In genomic region chr10:72375585-72375984, GRCh38 we compare ENCODE assay signal across 11 cellular contexts. TPM values are rescaled to one million over a fixed set of nuclear protein-coding genes. Genes with fewer than 3 reads are reported as not detected.
DNase-seq lines count a peak whose midpoint lies in the region; ATAC-seq and TF ChIP-seq lines count a peak whose summit lies in the region.
"Had no signal": no experiment of that assay in that cellular context is flagged by ENCODE, and none has a peak within 500 bp of the region (broad histone marks: within the 10 kb centered on the region; RNA-seq: fewer than 3 reads in every experiment).

No MANE protein-coding gene starts in this region.

- no peak overlapping the region for H3K4me3 Mint-ChIP-seq in activated T-cell treated with anti-CD3 and anti-CD28 coated beads, Interleukin-2, amount 50 U/mL, for 72 hours
- H3K4me3 Mint-ChIP-seq in glutamatergic neuron (ENCODE audit: unreplicated experiment): no peak overlapping the region
- no peak overlapping the region for H3K4me3 Mint-ChIP-seq in CD8-positive, alpha-beta memory T cell
- H3K4me3 Mint-ChIP-seq: T-helper 2 cell treated with Interferon-gamma antibody and Interleukin-4, amounts not matched to agents 5 μg/mL and 100 μg/mL, for 36 hours had no signal

- CTCF ChIA-PET in BJ (lab: Yijun Ruan, JAX): interaction anchor here (1.0 to 4.6 kb wide), 6 partner anchors 9 to 684 kb away, joined by 3 to 19 read pairs (median 4); no protein-coding TSS in a partner anchor
- CTCF ChIA-PET in CD8-positive, alpha-beta memory T cell (lab: Charles Lee): interaction anchor here (0.6 to 3.3 kb wide), 2 partner anchors 11 kb away, joined by 3 to 18 read pairs; no protein-coding TSS in a partner anchor

- H3K27me3 Mint-ChIP-seq in activated T-cell treated with anti-CD3 and anti-CD28 coated beads, Interleukin-2, amount 50 U/mL, for 72 hours (ENCODE audit: low read depth): no peaks in the 10 kb centered on the region
- H3K27me3 Mint-ChIP-seq in glutamatergic neuron (ENCODE audit: unreplicated experiment): no peaks in the 10 kb centered on the region
- H3K27me3 Mint-ChIP-seq in CD8-positive, alpha-beta memory T cell: peaks cover 0 to under 1% of the 10 kb centered on the region in 2 donors

- 82% methylated on average over 4 of the region's 5 CpGs for WGBS in right lobe of liver (ENCODE audit: insufficient coverage, low coverage, low lambda C conversion rate, missing lambda C conversion rate)

- peaks cover 10% of the 10 kb centered on the region for H3K4me1 Mint-ChIP-seq in activated T-cell treated with anti-CD3 and anti-CD28 coated beads, Interleukin-2, amount 50 U/mL, for 72 hours (ENCODE audit: low read depth)
- no peaks in the 10 kb centered on the region for H3K4me1 Mint-ChIP-seq in glutamatergic neuron (ENCODE audit: low read depth, unreplicated experiment)
- peaks cover 4 to 12% (median 7%) of the 10 kb centered on the region in 3 donors for H3K4me1 Mint-ChIP-seq in CD8-positive, alpha-beta memory T cell

- no peaks in the 10 kb centered on the region for H3K9me3 Mint-ChIP-seq in activated T-cell treated with anti-CD3 and anti-CD28 coated beads, Interleukin-2, amount 50 U/mL, for 72 hours
- H3K9me3 Mint-ChIP-seq in glutamatergic neuron (ENCODE audit: unreplicated experiment): no peaks in the 10 kb centered on the region
- no peaks in the 10 kb centered on the region for H3K9me3 Mint-ChIP-seq in CD8-positive, alpha-beta memory T cell
- H3K9me3 Mint-ChIP-seq: T-helper 2 cell treated with Interferon-gamma antibody and Interleukin-4, amounts not matched to agents 5 μg/mL and 100 μg/mL, for 36 hours had no signal

- no peak overlapping the region for H3K4me3 ChIP-seq in BJ (ENCODE audit: low read depth, low read length)
- no peak overlapping the region for H3K4me3 ChIP-seq in HFF-Myc (replicated peaks; ENCODE audit: low read depth, low read length)
- H3K4me3 ChIP-seq in right lobe of liver: no peak overlapping the region
- no peak overlapping the region for H3K4me3 ChIP-seq in CD8-positive, alpha-beta memory T cell (ENCODE audit: low read length)

- peaks cover 0 to 1% of the 10 kb centered on the region in 2 donors for H3K36me3 Mint-ChIP-seq in activated T-cell treated with anti-CD3 and anti-CD28 coated beads, Interleukin-2, amount 50 U/mL, for 72 hours (ENCODE audit: insufficient read depth in 2 of 2)
- no peaks in the 10 kb centered on the region for H3K36me3 Mint-ChIP-seq in glutamatergic neuron (ENCODE audit: unreplicated experiment)
- peaks cover 4 to 18% (median 13%) of the 10 kb centered on the region in 3 donors for H3K36me3 Mint-ChIP-seq in CD8-positive, alpha-beta memory T cell

- H3K27ac Mint-ChIP-seq in activated T-cell treated with anti-CD3 and anti-CD28 coated beads, Interleukin-2, amount 50 U/mL, for 72 hours: no peak overlapping the region
- no peak overlapping the region for H3K27ac Mint-ChIP-seq in glutamatergic neuron (ENCODE audit: unreplicated experiment)
- H3K27ac Mint-ChIP-seq in CD8-positive, alpha-beta memory T cell: no peak overlapping the region
- H3K27ac Mint-ChIP-seq: T-helper 2 cell treated with Interferon-gamma antibody and Interleukin-4, amounts not matched to agents 5 μg/mL and 100 μg/mL, for 36 hours had no signal

- no peak for DNase-seq in BJ (ENCODE audit: low read depth)
- no peak for DNase-seq in HFF-Myc (ENCODE audit: extremely low read depth, low read depth)
- peak; percentile 30 for DNase-seq in amniotic epithelial cell (ENCODE audit: low read depth)
- no peak for DNase-seq in right lobe of liver
- no peak for DNase-seq in activated T-cell treated with anti-CD3 and anti-CD28 coated beads, Interleukin-2, amount 50 U/mL, for 72 hours
- DNase-seq in glutamatergic neuron: no peak
- no peak for DNase-seq in CD8-positive, alpha-beta memory T cell
- DNase-seq: activated effector memory CD4-positive, alpha-beta T cell treated with anti-CD3 and anti-CD28 coated beads, Interleukin-2, amount 50 U/mL, for 16 hours; mammary epithelial cell had no signal

- TF ChIP-seq CTCF in BJ (IDR thresholded peaks at IDR 0.05; ENCODE audit: insufficient read depth, low read depth, low read length): peak; percentile 21; the same call in 1 of the 2 replicates
- peak; percentile 24 for TF ChIP-seq CTCF in HFF-Myc (IDR thresholded peaks at IDR 0.05; ENCODE audit: low read depth, low read length, missing control alignments)
- TF ChIP-seq CTCF in right lobe of liver (IDR thresholded peaks at IDR 0.05): no peak
- TF ChIP-seq CTCF in glutamatergic neuron (IDR thresholded peaks at IDR 0.05; ENCODE audit: partially characterized antibody, unreplicated experiment): no peak

- no peaks in the 10 kb centered on the region for H3K9me3 ChIP-seq in right lobe of liver
- no peaks in the 10 kb centered on the region for H3K9me3 ChIP-seq in CD8-positive, alpha-beta memory T cell (ENCODE audit: low read length)

- intact Hi-C loops in right lobe of liver (cut with DNase I): no loop called here

- H3K36me3 ChIP-seq in BJ (ENCODE audit: control insufficient read depth, insufficient read depth, low read length) (no peaks in the 10 kb centered on the region; the same call in 1 of the 2 replicates), right lobe of liver (peaks cover 0 to 45% (median 9%) of the 10 kb centered on the region in 4 donors)
- H3K36me3 ChIP-seq in CD8-positive, alpha-beta memory T cell (ENCODE audit: insufficient read depth, low read length): no peaks in the 10 kb centered on the region

- ATAC-seq in right lobe of liver (peak; percentile 34 to 53 (median 48)), GM18873 (IDR thresholded peaks at IDR 0.05; ENCODE audit: low FRiP score, unreplicated experiment) (no peak)
- ATAC-seq in activated T-cell treated with anti-CD3 and anti-CD28 coated beads, Interleukin-2, amount 50 U/mL, for 72 hours (replicated peaks in 1 of 2): no peak

- no peak for TF ChIP-seq POLR2A in right lobe of liver (IDR thresholded peaks at IDR 0.05)

- POLR2A ChIA-PET in BJ (lab: Charles Lee): no interaction called here
- POLR2A ChIA-PET in CD8-positive, alpha-beta memory T cell (lab: Charles Lee): no interaction called here

- H3K27me3 ChIP-seq in BJ (ENCODE audit: control insufficient read depth, insufficient read depth, low read length) (no peaks in the 10 kb centered on the region), right lobe of liver (no peaks in the 10 kb centered on the region)
- H3K27me3 ChIP-seq in CD8-positive, alpha-beta memory T cell (ENCODE audit: insufficient read depth, low read length, poor library complexity, severe bottlenecking): no peaks in the 10 kb centered on the region

- H3K4me1 ChIP-seq in right lobe of liver: no peaks in the 10 kb centered on the region
- H3K4me1 ChIP-seq in CD8-positive, alpha-beta memory T cell (ENCODE audit: insufficient read depth, low read length): peaks cover 2% of the 10 kb centered on the region

- no peak overlapping the region for H3K27ac ChIP-seq in right lobe of liver
- no peak overlapping the region for H3K27ac ChIP-seq in CD8-positive, alpha-beta memory T cell (ENCODE audit: low read depth, low read length)

RNA-seq across cellular contexts. Expression of gene DNAJB12, which starts 20.9 kb away (rescaled TPM):
- 26.4 and 38.8 TPM in 2 replicates for polyA plus RNA-seq in BJ (2011; rRNA removed)
- polyA minus RNA-seq in BJ (2011; rRNA and poly(A)+ RNA removed): 25.6 and 25.9 TPM in 2 replicates
- 10 to 100 TPM; 16.6 to 22.1 (median 19.2) TPM for total RNA-seq in right lobe of liver
- 10 to 100 TPM; 24.1 to 25.2 TPM for total RNA-seq in activated T-cell treated with anti-CD3 and anti-CD28 coated beads, Interleukin-2, amount 50 U/mL, for 72 hours
- total RNA-seq in glutamatergic neuron (ENCODE audit: unreplicated experiment): 23.0 TPM
- 10 to 100 TPM; 29.4 to 30.4 TPM for total RNA-seq in CD8-positive, alpha-beta memory T cell
- 28.0 TPM for polyA plus RNA-seq in CD8-positive, alpha-beta memory T cell

Comparison
In these comparisons a context has a peak if more than half of its experiments do, and no peak if none do; other contexts are left out.
1. CTCF ChIP-seq: peak in BJ (single experiment) and HFF-Myc (single experiment); none in right lobe of liver (0 of 4) and glutamatergic neuron (single experiment).
2. ATAC-seq: peak in right lobe of liver (4 of 4); none in activated T-cell treated with anti-CD3 and anti-CD28 coated beads, Interleukin-2, amount 50 U/mL, for 72 hours (0 of 2) and GM18873 (single experiment).